In genomic region chr16:4183258-4184037, GRCh38 we compare ENCODE assay signal across 8 cellular contexts. TPM values are rescaled to one million over a fixed set of nuclear protein-coding genes. Genes with fewer than 3 reads are reported as not detected.
DNase-seq lines count a peak whose midpoint lies in the region; ATAC-seq, FAIRE-seq and TF ChIP-seq lines count a peak whose summit lies in the region.

No MANE protein-coding gene starts in this region.

- peaks cover 3% of the 10 kb centered on the region for H3K27me3 Mint-ChIP-seq in activated T-helper 17 cell treated with anti-CD3 and anti-CD28 coated beads, Interleukin-2, amount 50 U/mL, for 72 hours
- no peaks in the 10 kb centered on the region for H3K27me3 Mint-ChIP-seq in naive thymus-derived CD8-positive, alpha-beta T cell
- peaks cover 0 to 4% of the 10 kb centered on the region in 2 donors for H3K27me3 Mint-ChIP-seq in stimulated activated naive B cell treated with anti-CD40 and anti-IgM and Interleukin-4, amounts not matched to agents 10 μg/mL and 1 μg/mL and 100 μg/mL, for 72 hours

- H3K36me3 Mint-ChIP-seq in activated T-helper 17 cell treated with anti-CD3 and anti-CD28 coated beads, Interleukin-2, amount 50 U/mL, for 72 hours (ENCODE audit: low read depth): no peaks in the 10 kb centered on the region
- H3K36me3 Mint-ChIP-seq in naive thymus-derived CD8-positive, alpha-beta T cell: no peaks in the 10 kb centered on the region
- no peaks in the 10 kb centered on the region for H3K36me3 Mint-ChIP-seq in stimulated activated naive B cell treated with anti-CD40 and anti-IgM and Interleukin-4, amounts not matched to agents 10 μg/mL and 1 μg/mL and 100 μg/mL, for 72 hours

- in situ Hi-C loops in KBM-7 (cut with MboI; ENCODE audit: low pct_unique_long_range_greater_than_20kb, low sequenced_read_pairs): no loop called here

- no peaks in the 10 kb centered on the region for H3K9me3 Mint-ChIP-seq in activated T-helper 17 cell treated with anti-CD3 and anti-CD28 coated beads, Interleukin-2, amount 50 U/mL, for 72 hours
- no peaks in the 10 kb centered on the region for H3K9me3 Mint-ChIP-seq in naive thymus-derived CD8-positive, alpha-beta T cell
- H3K9me3 Mint-ChIP-seq in stimulated activated naive B cell treated with anti-CD40 and anti-IgM and Interleukin-4, amounts not matched to agents 10 μg/mL and 1 μg/mL and 100 μg/mL, for 72 hours: peaks cover 0 to 1% of the 10 kb centered on the region in 2 donors

- ATAC-seq in GM21717 (IDR thresholded peaks at IDR 0.05; ENCODE audit: unreplicated experiment): peak; percentile 81
- peak; percentile 93 for ATAC-seq in activated T-helper 17 cell treated with anti-CD3 and anti-CD28 coated beads, Interleukin-2, amount 50 U/mL, for 72 hours (replicated peaks)
- peak; percentile 77 to 90 for ATAC-seq in naive thymus-derived CD8-positive, alpha-beta T cell
- ATAC-seq in stimulated activated naive B cell treated with anti-CD40 and anti-IgM and Interleukin-4, amounts not matched to agents 10 μg/mL and 1 μg/mL and 100 μg/mL, for 72 hours (replicated peaks): peak; percentile 87 to 93

- peak; percentile 14 for FAIRE-seq in RCC 7860 (lab: Jason Lieb, UNC)

- no peak for TF ChIP-seq CTCF in fibroblast of mammary gland (conservative IDR thresholded peaks at IDR 0.05; ENCODE audit: control insufficient read depth, insufficient read depth, low read depth, low read length)

- peak; percentile 94 for DNase-seq in DMS53 (lab: John Stamatoyannopoulos, UW)
- peak; percentile 87 for DNase-seq in KBM-7
- DNase-seq in RCC 7860 (ENCODE audit: low spot score): peak; percentile 87
- DNase-seq in fibroblast of mammary gland (ENCODE audit: low read depth): peak; percentile 91
- peak; percentile 56 to 86 (median 74) for DNase-seq in naive thymus-derived CD8-positive, alpha-beta T cell
- peak; percentile 95 for DNase-seq in stimulated activated naive B cell treated with anti-CD40 and anti-IgM and Interleukin-4, amounts not matched to agents 10 μg/mL and 1 μg/mL and 100 μg/mL, for 72 hours

- H3K4me3 ChIP-seq in fibroblast of mammary gland (ENCODE audit: control insufficient read depth, low read depth, low read length): peak overlapping the region; percentile 61

- POLR2A ChIA-PET in naive thymus-derived CD8-positive, alpha-beta T cell (lab: Charles Lee): interaction anchor here (0.6 to 0.7 kb wide), 2 partner anchors 88 to 89 kb away, joined by 3 read pairs; partner anchors contain the start of gene TFAP4

- no peak overlapping the region for H3K27ac Mint-ChIP-seq in activated T-helper 17 cell treated with anti-CD3 and anti-CD28 coated beads, Interleukin-2, amount 50 U/mL, for 72 hours
- H3K27ac Mint-ChIP-seq in naive thymus-derived CD8-positive, alpha-beta T cell: peak overlapping the region in 6 of 10 donors; percentile 37 to 80 (median 56)
- H3K27ac Mint-ChIP-seq in stimulated activated naive B cell treated with anti-CD40 and anti-IgM and Interleukin-4, amounts not matched to agents 10 μg/mL and 1 μg/mL and 100 μg/mL, for 72 hours: peak overlapping the region; percentile 96

- peaks cover 5% of the 10 kb centered on the region for H3K4me1 Mint-ChIP-seq in activated T-helper 17 cell treated with anti-CD3 and anti-CD28 coated beads, Interleukin-2, amount 50 U/mL, for 72 hours
- peaks cover 4 to 10% (median 5%) of the 10 kb centered on the region in 4 donors for H3K4me1 Mint-ChIP-seq in naive thymus-derived CD8-positive, alpha-beta T cell
- H3K4me1 Mint-ChIP-seq in stimulated activated naive B cell treated with anti-CD40 and anti-IgM and Interleukin-4, amounts not matched to agents 10 μg/mL and 1 μg/mL and 100 μg/mL, for 72 hours: peaks cover 6 to 17% of the 10 kb centered on the region in 2 donors

- H3K4me3 Mint-ChIP-seq in activated T-helper 17 cell treated with anti-CD3 and anti-CD28 coated beads, Interleukin-2, amount 50 U/mL, for 72 hours: peak overlapping the region; percentile 72
- peak overlapping the region; percentile 71 to 88 (median 79) for H3K4me3 Mint-ChIP-seq in naive thymus-derived CD8-positive, alpha-beta T cell
- peak overlapping the region; percentile 88 to 90 for H3K4me3 Mint-ChIP-seq in stimulated activated naive B cell treated with anti-CD40 and anti-IgM and Interleukin-4, amounts not matched to agents 10 μg/mL and 1 μg/mL and 100 μg/mL, for 72 hours

RNA-seq across cellular contexts. Expression of gene SRL, which starts 58.4 kb away (rescaled TPM):
- total RNA-seq in activated T-helper 17 cell treated with anti-CD3 and anti-CD28 coated beads, Interleukin-2, amount 50 U/mL, for 72 hours: not detected
- total RNA-seq in naive thymus-derived CD8-positive, alpha-beta T cell: not detected
- not detected for polyA plus RNA-seq in naive thymus-derived CD8-positive, alpha-beta T cell

Comparison
In these comparisons a context has a peak if more than half of its experiments do, and no peak if none do; other contexts are left out.
1. Peak in every context shown above with its lines: DNase-seq, ATAC-seq and H3K4me3 ChIP-seq.